ENCODE assay signal across 24 cellular contexts in the genomic region with DNA sequence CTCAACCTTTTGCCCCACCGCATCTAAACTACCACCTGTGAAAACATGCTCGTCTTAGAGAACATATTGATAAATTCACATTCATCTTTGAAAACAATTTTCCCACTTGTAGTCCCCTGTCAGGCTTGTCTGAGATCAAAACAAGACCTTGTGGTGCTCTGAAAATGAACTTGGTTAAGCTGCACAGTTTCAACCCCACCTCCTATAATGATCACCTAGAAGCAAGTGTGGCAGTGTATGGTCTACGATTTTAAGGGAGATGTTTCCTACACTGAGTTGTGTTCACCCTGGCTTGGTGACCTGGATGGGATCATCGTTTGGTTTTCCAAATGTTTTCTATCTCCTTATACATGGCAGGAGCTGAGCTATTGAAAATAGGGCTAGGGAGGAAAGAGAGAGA.
"Had no signal": no experiment of that assay in that cellular context is flagged by ENCODE, and none has a peak within 500 bp of the region (broad histone marks: within the 10 kb centered on the region; RNA-seq: fewer than 3 reads in every experiment).

No MANE protein-coding gene starts in this region.

- H3K4me2 ChIP-seq: hepatocyte had no signal

- H3K79me2 ChIP-seq: hepatocyte had no signal

- DNase-seq: islet precursor cell; left ventricle myocardium inferior; mesendoderm; naive B cell; natural killer cell; nephron progenitor cell; ovary; stimulated activated CD4-positive, alpha-beta T cell treated with anti-CD3 and anti-CD28 coated beads, Interleukin-12 subunit alpha, Interleukin-12 subunit beta, amount 100 ng/mL, for 4 hours; stimulated activated CD4-positive, alpha-beta T cell treated with anti-CD3 and anti-CD28 coated beads, Interleukin-15, amount 100 ng/mL, for 24 hours; stimulated activated CD4-positive, alpha-beta T cell treated with anti-CD3 and anti-CD28 coated beads, Interleukin-2, amount 100 ng/mL, for 24 hours; stimulated activated CD4-positive, alpha-beta T cell treated with anti-CD3 and anti-CD28 coated beads, Interleukin-4, amount 100 ng/mL, for 24 hours; stimulated activated naive CD4-positive, alpha-beta T cell; tibial artery; trophoblast cell; upper lobe of right lung had no signal

- H3K27ac ChIP-seq: hepatocyte, left ventricle myocardium inferior, ovary, right atrium auricular region, skin epidermis, suprapubic skin, thoracic aorta, tibial artery, upper lobe of right lung had no signal

- H3K4me3 ChIP-seq: hepatocyte, left ventricle myocardium inferior, lung, ovary, right atrium auricular region, skin epidermis, suprapubic skin, thoracic aorta, tibial artery, upper lobe of right lung had no signal

- H3K9me3 ChIP-seq: left ventricle myocardium inferior, ovary, right atrium auricular region, suprapubic skin, thoracic aorta, tibial artery, upper lobe of right lung had no signal

- H3K27me3 ChIP-seq: hepatocyte, ovary, right atrium auricular region, suprapubic skin, tibial artery, upper lobe of right lung had no signal

- H3K4me1 ChIP-seq: left ventricle myocardium inferior, right atrium auricular region, suprapubic skin, tibial artery, upper lobe of right lung had no signal

- H3K36me3 ChIP-seq: left ventricle myocardium inferior, ovary, right atrium auricular region, suprapubic skin, thoracic aorta, tibial artery, upper lobe of right lung had no signal

- FAIRE-seq: urothelium cell line had no signal

- ATAC-seq: natural killer cell; sciatic nerve; stimulated activated effector memory CD8-positive, alpha-beta T cell treated with anti-CD3 and anti-CD28 coated beads, Interleukin-12 subunit alpha, Interleukin-12 subunit beta, amount 100 ng/mL, for 72 hours; upper lobe of right lung had no signal

- H2AFZ ChIP-seq: hepatocyte had no signal
